Comparison of ENCODE assay signal across 20 cellular contexts in genomic region chr1:96569288-96569687, GRCh38.
DNase-seq lines count a peak whose midpoint lies in the region; ATAC-seq, FAIRE-seq and TF ChIP-seq lines count a peak whose summit lies in the region.
"Had no signal": no experiment of that assay in that cellular context is flagged by ENCODE, and none has a peak within 500 bp of the region (broad histone marks: within the 10 kb centered on the region; RNA-seq: fewer than 3 reads in every experiment).

No MANE protein-coding gene starts in this region.

- H3K4me3 Mint-ChIP-seq in CD14-positive monocyte: no peak overlapping the region
- H3K4me3 Mint-ChIP-seq in naive thymus-derived CD4-positive, alpha-beta T cell: no peak overlapping the region
- H3K4me3 Mint-ChIP-seq: CD4-positive, CD25-positive, alpha-beta regulatory T cell; CD8-positive, alpha-beta T cell had no signal

- intact Hi-C loops in CD14-positive monocyte (cut with micrococcal nuclease): no loop called here
- intact Hi-C loops in naive thymus-derived CD4-positive, alpha-beta T cell (cut with micrococcal nuclease): no loop called here
- intact Hi-C loops in PC-3 (cut with micrococcal nuclease): no loop called here

- POLR2A ChIA-PET in naive thymus-derived CD4-positive, alpha-beta T cell (lab: Charles Lee): no interaction called here
- POLR2A ChIA-PET in PC-3 (lab: Charles Lee; ENCODE audit: unreplicated experiment): no interaction called here

- TF ChIP-seq POLR2A in H54 (IDR thresholded peaks at IDR 0.05; ENCODE audit: low read depth, low read length): no peak

- H3K27ac Mint-ChIP-seq in CD14-positive monocyte: no peak overlapping the region
- no peak overlapping the region for H3K27ac Mint-ChIP-seq in naive thymus-derived CD4-positive, alpha-beta T cell
- H3K27ac Mint-ChIP-seq: CD4-positive, CD25-positive, alpha-beta regulatory T cell; CD8-positive, alpha-beta T cell had no signal

- no peaks in the 10 kb centered on the region for H3F3A ChIP-seq in PC-3 (ENCODE audit: low read length, unreplicated experiment)

- DNase-seq in H54 (ENCODE audit: insufficient read length, low spot score) (no peak), medulla oblongata (ENCODE audit: extremely low spot score) (peak; percentile 40), superior temporal gyrus (ENCODE audit: extremely low spot score) (peak; percentile 56), CD14-positive monocyte (ENCODE audit: low spot score) (no peak), PC-3 (no peak)
- DNase-seq in naive thymus-derived CD4-positive, alpha-beta T cell: no peak
- DNase-seq: 8988T; C1 segment of cervical spinal cord; Caco-2; CD4-positive, CD25-positive, alpha-beta regulatory T cell; CD8-positive, alpha-beta T cell; DMS79; EL; GDM1; GM23248 had no signal

- CTCF ChIA-PET in naive thymus-derived CD4-positive, alpha-beta T cell (lab: Charles Lee): no interaction called here
- CTCF ChIA-PET in PC-3 (lab: Charles Lee): interaction anchor here (0.5 kb wide), 1 partner anchor 117 kb away, joined by 3 read pairs; no protein-coding TSS in a partner anchor

- peaks cover 0 to 8% (median 3%) of the 10 kb centered on the region in 7 donors for H3K9me3 Mint-ChIP-seq in CD14-positive monocyte
- peaks cover 0 to 2% (median 0%) of the 10 kb centered on the region in 11 donors for H3K9me3 Mint-ChIP-seq in naive thymus-derived CD4-positive, alpha-beta T cell
- H3K9me3 Mint-ChIP-seq: CD8-positive, alpha-beta T cell had no signal

- no peak overlapping the region for H3K4me3 ChIP-seq in ACC112 (ENCODE audit: low read depth, low read length)
- no peak overlapping the region for H3K4me3 ChIP-seq in naive thymus-derived CD4-positive, alpha-beta T cell (ENCODE audit: low read length)
- no peak overlapping the region for H3K4me3 ChIP-seq in PC-3 (ENCODE audit: low read length)
- H3K4me3 ChIP-seq: A549, GM12878, GM23248, HAP-1 had no signal

- H3K9ac ChIP-seq in PC-3 (ENCODE audit: low read length): no peak overlapping the region
- H3K9ac ChIP-seq: GM23248 had no signal

- H2AFZ ChIP-seq in ACC112 (ENCODE audit: low read length, unreplicated experiment): peak overlapping the region; percentile 35
- no peak overlapping the region for H2AFZ ChIP-seq in PC-3 (ENCODE audit: low read length)
- H2AFZ ChIP-seq: GM23248 had no signal

- H3K9me2 ChIP-seq in PC-3 (replicated peaks; ENCODE audit: low read length): no peaks in the 10 kb centered on the region

- H3K27me3 ChIP-seq in ACC112 (ENCODE audit: insufficient read depth, low read length) (no peaks in the 10 kb centered on the region), PC-3 (ENCODE audit: low read length) (peaks cover 16% of the 10 kb centered on the region)
- H3K27me3 ChIP-seq in naive thymus-derived CD4-positive, alpha-beta T cell (ENCODE audit: control insufficient read depth in 2 of 2, insufficient read depth in 2 of 2, low read length in 2 of 2): no peaks in the 10 kb centered on the region

- no peak for ATAC-seq in naive thymus-derived CD4-positive, alpha-beta T cell
- ATAC-seq in PC-3: no peak
- ATAC-seq: A549; CD8-positive, alpha-beta T cell; GM12878 had no signal

- TF ChIP-seq CTCF in CD14-positive monocyte (IDR thresholded peaks at IDR 0.05) (no peak), PC-3 (conservative IDR thresholded peaks at IDR 0.05; ENCODE audit: low read depth, low read length) (no peak)

- no TSS peak for BruUV-seq in PC-3 (replicated peaks; lab: Mats Ljungman, UMichigan)

- H3K27me3 Mint-ChIP-seq in CD14-positive monocyte (ENCODE audit: low read depth in 3 of 3): peaks cover 0 to 3% (median 0%) of the 10 kb centered on the region in 3 donors
- peaks cover 0 to 22% (median 8%) of the 10 kb centered on the region in 5 donors for H3K27me3 Mint-ChIP-seq in naive thymus-derived CD4-positive, alpha-beta T cell
- H3K27me3 Mint-ChIP-seq: CD4-positive, CD25-positive, alpha-beta regulatory T cell had no signal

- no peaks in the 10 kb centered on the region for H3K36me3 Mint-ChIP-seq in CD14-positive monocyte
- H3K36me3 Mint-ChIP-seq in naive thymus-derived CD4-positive, alpha-beta T cell: no peaks in the 10 kb centered on the region
- H3K36me3 Mint-ChIP-seq: CD4-positive, CD25-positive, alpha-beta regulatory T cell; CD8-positive, alpha-beta T cell had no signal

- H3K4me1 Mint-ChIP-seq in CD14-positive monocyte: peaks cover 11% of the 10 kb centered on the region
- no peaks in the 10 kb centered on the region for H3K4me1 Mint-ChIP-seq in naive thymus-derived CD4-positive, alpha-beta T cell
- H3K4me1 Mint-ChIP-seq: CD4-positive, CD25-positive, alpha-beta regulatory T cell had no signal

- H3K9me3 ChIP-seq in naive thymus-derived CD4-positive, alpha-beta T cell (ENCODE audit: control insufficient read depth in 2 of 3, low read length in 3 of 3): no peaks in the 10 kb centered on the region
- H3K9me3 ChIP-seq in PC-3 (ENCODE audit: low read length): no peaks in the 10 kb centered on the region
- H3K9me3 ChIP-seq: A549, Caco-2, HAP-1 had no signal

- H3K79me2 ChIP-seq in ACC112 (ENCODE audit: control insufficient read depth, insufficient read depth, low read length, unreplicated experiment): no peaks in the 10 kb centered on the region
- no peaks in the 10 kb centered on the region for H3K79me2 ChIP-seq in PC-3 (ENCODE audit: low read length)

- H3K4me1 ChIP-seq in ACC112 (ENCODE audit: control insufficient read depth, insufficient read depth, low read length, unreplicated experiment): no peaks in the 10 kb centered on the region
- H3K4me1 ChIP-seq in naive thymus-derived CD4-positive, alpha-beta T cell (ENCODE audit: control insufficient read depth in 2 of 2, insufficient read depth in 2 of 2, low read length in 2 of 2): no peaks in the 10 kb centered on the region
- H3K4me1 ChIP-seq in PC-3 (ENCODE audit: insufficient read depth, low read length): no peaks in the 10 kb centered on the region
- H3K4me1 ChIP-seq: A549, Caco-2 had no signal

- no peaks in the 10 kb centered on the region for H4K20me1 ChIP-seq in PC-3 (ENCODE audit: low read length)

- no peak overlapping the region for H3K27ac ChIP-seq in ACC112 (ENCODE audit: low read depth, low read length)
- H3K27ac ChIP-seq in naive thymus-derived CD4-positive, alpha-beta T cell (ENCODE audit: low read depth, low read length): no peak overlapping the region
- H3K27ac ChIP-seq in PC-3 (ENCODE audit: low read length): no peak overlapping the region
- H3K27ac ChIP-seq: A549, GM23248 had no signal

- no peak overlapping the region for H3K4me2 ChIP-seq in PC-3 (ENCODE audit: low read length)
- H3K4me2 ChIP-seq: A549 had no signal

- FAIRE-seq in H54 (lab: Jason Lieb, UNC): peak; percentile 11
- FAIRE-seq: A549, GM12878, GM19239 had no signal

- H3K36me3 ChIP-seq in ACC112 (ENCODE audit: insufficient read depth, low read length) (no peaks in the 10 kb centered on the region), PC-3 (ENCODE audit: low read depth, low read length) (no peaks in the 10 kb centered on the region)
- no peaks in the 10 kb centered on the region for H3K36me3 ChIP-seq in naive thymus-derived CD4-positive, alpha-beta T cell (ENCODE audit: control insufficient read depth in 2 of 3, insufficient read depth in 3 of 3, low read length in 3 of 3)
- H3K36me3 ChIP-seq: HAP-1 had no signal

Comparison
In these comparisons a context has a peak if more than half of its experiments do, and no peak if none do; other contexts are left out.
1. DNase-seq: peak in medulla oblongata (single experiment) and superior temporal gyrus (single experiment); none in H54 (single experiment), CD14-positive monocyte (single experiment), naive thymus-derived CD4-positive, alpha-beta T cell (0 of 9) and PC-3 (single experiment).